ENCODE assay signal across 2 cellular contexts in the genomic region with DNA sequence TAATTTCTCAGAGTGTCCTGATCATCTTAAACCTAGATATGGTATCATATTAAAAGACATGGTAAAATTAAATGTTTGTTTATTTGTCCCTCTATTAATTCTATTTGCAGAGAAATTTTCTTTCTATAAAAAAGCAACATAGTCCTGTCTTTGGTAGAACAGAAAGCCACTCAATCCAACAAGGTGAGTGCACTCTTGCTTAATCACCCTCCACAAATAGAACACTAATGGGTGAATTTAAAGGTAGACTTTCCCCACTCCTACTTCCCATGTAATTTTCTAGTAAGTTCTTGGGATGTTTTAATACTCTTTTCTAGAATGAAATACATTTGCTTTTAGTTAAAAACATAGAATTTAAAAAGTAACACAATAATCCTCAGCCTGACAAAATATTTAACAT.
A peak's percentile ranks its signal among the peaks of the same experiment; 100 is the strongest.
TF ChIP-seq lines count a peak whose summit lies in the region.

No MANE protein-coding gene starts in this region.

TF ChIP-seq in liver, 16 proteins besides CTCF, POLR2A, EP300 and RAD21 (continued from another document):
- TF ChIP-seq, protein P1, sequence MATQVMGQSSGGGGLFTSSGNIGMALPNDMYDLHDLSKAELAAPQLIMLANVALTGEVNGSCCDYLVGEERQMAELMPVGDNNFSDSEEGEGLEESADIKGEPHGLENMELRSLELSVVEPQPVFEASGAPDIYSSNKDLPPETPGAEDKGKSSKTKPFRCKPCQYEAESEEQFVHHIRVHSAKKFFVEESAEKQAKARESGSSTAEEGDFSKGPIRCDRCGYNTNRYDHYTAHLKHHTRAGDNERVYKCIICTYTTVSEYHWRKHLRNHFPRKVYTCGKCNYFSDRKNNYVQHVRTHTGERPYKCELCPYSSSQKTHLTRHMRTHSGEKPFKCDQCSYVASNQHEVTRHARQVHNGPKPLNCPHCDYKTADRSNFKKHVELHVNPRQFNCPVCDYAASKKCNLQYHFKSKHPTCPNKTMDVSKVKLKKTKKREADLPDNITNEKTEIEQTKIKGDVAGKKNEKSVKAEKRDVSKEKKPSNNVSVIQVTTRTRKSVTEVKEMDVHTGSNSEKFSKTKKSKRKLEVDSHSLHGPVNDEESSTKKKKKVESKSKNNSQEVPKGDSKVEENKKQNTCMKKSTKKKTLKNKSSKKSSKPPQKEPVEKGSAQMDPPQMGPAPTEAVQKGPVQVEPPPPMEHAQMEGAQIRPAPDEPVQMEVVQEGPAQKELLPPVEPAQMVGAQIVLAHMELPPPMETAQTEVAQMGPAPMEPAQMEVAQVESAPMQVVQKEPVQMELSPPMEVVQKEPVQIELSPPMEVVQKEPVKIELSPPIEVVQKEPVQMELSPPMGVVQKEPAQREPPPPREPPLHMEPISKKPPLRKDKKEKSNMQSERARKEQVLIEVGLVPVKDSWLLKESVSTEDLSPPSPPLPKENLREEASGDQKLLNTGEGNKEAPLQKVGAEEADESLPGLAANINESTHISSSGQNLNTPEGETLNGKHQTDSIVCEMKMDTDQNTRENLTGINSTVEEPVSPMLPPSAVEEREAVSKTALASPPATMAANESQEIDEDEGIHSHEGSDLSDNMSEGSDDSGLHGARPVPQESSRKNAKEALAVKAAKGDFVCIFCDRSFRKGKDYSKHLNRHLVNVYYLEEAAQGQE (IDR thresholded peaks at IDR 0.05), result no peak
- TF ChIP-seq YY1 (IDR thresholded peaks at IDR 0.05) (peak; percentile 31), GABPA (IDR thresholded peaks at IDR 0.05 in 1 of 2, conservative IDR thresholded peaks at IDR 0.05 in 1 of 2) (no peak), EGR1 (IDR thresholded peaks at IDR 0.05; ENCODE audit: low read depth in 2 of 2) (no peak), JUND (IDR thresholded peaks at IDR 0.05) (no peak), MAX (IDR thresholded peaks at IDR 0.05) (no peak), FOXA2 (IDR thresholded peaks at IDR 0.05) (no peak), RXRA (IDR thresholded peaks at IDR 0.05) (peak; percentile 24 to 55), FOXA1 (IDR thresholded peaks at IDR 0.05) (no peak)
TF ChIP-seq in liver: peak in this region for 3.

TF ChIP-seq in HepG2, 621 proteins besides CTCF, POLR2A, EP300 and RAD21 (continued from another document):
- TF ChIP-seq ZNF652 (CRISPR knock-in tag; IDR thresholded peaks at IDR 0.05; ENCODE audit: borderline replicate concordance, low read depth), result no peak
- TF ChIP-seq GPBP1L1 (CRISPR knock-in tag; IDR thresholded peaks at IDR 0.05), result no peak
- TF ChIP-seq ZIK1 (CRISPR knock-in tag; IDR thresholded peaks at IDR 0.05; ENCODE audit: borderline replicate concordance, low read depth), result no peak
- TF ChIP-seq PRDM15 (CRISPR knock-in tag; IDR thresholded peaks at IDR 0.05), result no peak
- TF ChIP-seq HMG20B (CRISPR knock-in tag; conservative IDR thresholded peaks at IDR 0.05), result no peak
- TF ChIP-seq PRPF4 (IDR thresholded peaks at IDR 0.05; ENCODE audit: low read depth, low read length, poor library complexity, severe bottlenecking), result no peak
- TF ChIP-seq ZNF343 (CRISPR knock-in tag; IDR thresholded peaks at IDR 0.05), result no peak
- TF ChIP-seq HNRNPLL (IDR thresholded peaks at IDR 0.05; ENCODE audit: low read depth, low read length, poor library complexity, severe bottlenecking), result no peak
